11 cellular contexts compared by ENCODE assay signal in the genomic region with DNA sequence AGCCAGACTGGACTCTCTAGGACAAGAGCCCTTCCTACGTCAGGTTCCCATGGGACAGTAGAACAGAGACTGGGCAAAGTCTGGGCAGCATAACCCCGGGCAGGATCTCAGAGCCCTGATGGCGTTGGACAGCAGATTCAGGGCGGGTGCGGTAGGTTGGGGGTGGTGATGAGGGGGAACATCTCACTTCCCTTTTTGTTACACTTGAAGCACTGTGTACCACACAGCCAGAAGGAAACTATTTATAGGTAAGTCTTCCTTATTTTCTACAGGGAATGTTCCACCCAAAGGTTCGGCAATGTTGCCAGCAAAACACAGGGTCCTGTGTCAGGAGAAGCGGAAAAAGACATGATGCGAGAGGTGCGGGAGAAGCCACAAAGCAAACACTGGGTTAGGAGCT. TPM values are rescaled to one million over a fixed set of nuclear protein-coding genes. Genes with fewer than 3 reads are reported as not detected.
A peak's percentile ranks its signal among the peaks of the same experiment; 100 is the strongest.
DNase-seq lines count a peak whose midpoint lies in the region; ATAC-seq and TF ChIP-seq lines count a peak whose summit lies in the region.
"Had no signal": no experiment of that assay in that cellular context is flagged by ENCODE, and none has a peak within 500 bp of the region (broad histone marks: within the 10 kb centered on the region; RNA-seq: fewer than 3 reads in every experiment).

No MANE protein-coding gene starts in this region.

- ATAC-seq in GM21381 (IDR thresholded peaks at IDR 0.05; ENCODE audit: unreplicated experiment): peak; percentile 44
- ATAC-seq in HG03432 (IDR thresholded peaks at IDR 0.05; ENCODE audit: unreplicated experiment): peak; percentile 64
- no peak for ATAC-seq in activated T-cell treated with anti-CD3 and anti-CD28 coated beads, Interleukin-2, amount 50 U/mL, for 72 hours (replicated peaks in 1 of 2)
- ATAC-seq in left lobe of liver: no peak

- peaks cover 74% of the 10 kb centered on the region for H3K4me1 ChIP-seq in PC-9 (replicated peaks; ENCODE audit: insufficient read depth)
- H3K4me1 ChIP-seq: colonic mucosa had no signal

- no peaks in the 10 kb centered on the region for H4K20me1 ChIP-seq in PC-9 (ENCODE audit: insufficient read depth)

- no peak overlapping the region for H3K4me2 ChIP-seq in PC-9

- H3K9me3 Mint-ChIP-seq in activated T-cell treated with anti-CD3 and anti-CD28 coated beads, Interleukin-2, amount 50 U/mL, for 72 hours: no peaks in the 10 kb centered on the region

- no peaks in the 10 kb centered on the region for H3K9me3 ChIP-seq in PC-9 (ENCODE audit: insufficient read depth, low read depth)
- H3K9me3 ChIP-seq: colonic mucosa had no signal

- DNase-seq in CD1c-positive myeloid dendritic cell (ENCODE audit: extremely low spot score) (peak; percentile 58), dorsolateral prefrontal cortex (no peak), PC-9 (no peak), NCI-H524 treated with DMSO at 0.1 percent for 48 hours (lab: John Stamatoyannopoulos, UW) (no peak), left lobe of liver (ENCODE audit: low spot score) (no peak)
- DNase-seq in activated T-cell treated with anti-CD3 and anti-CD28 coated beads, Interleukin-2, amount 50 U/mL, for 72 hours: no peak
- DNase-seq: CD4-positive, CD25-positive, alpha-beta regulatory T cell; colonic mucosa had no signal

- H3K4me3 Mint-ChIP-seq in activated T-cell treated with anti-CD3 and anti-CD28 coated beads, Interleukin-2, amount 50 U/mL, for 72 hours: no peak overlapping the region
- H3K4me3 Mint-ChIP-seq: CD4-positive, CD25-positive, alpha-beta regulatory T cell had no signal

- BruUV-seq in PC-9 (replicated peaks; lab: Mats Ljungman, UMichigan): no TSS peak

- H3K4me1 Mint-ChIP-seq in activated T-cell treated with anti-CD3 and anti-CD28 coated beads, Interleukin-2, amount 50 U/mL, for 72 hours (ENCODE audit: low read depth): peaks cover 26% of the 10 kb centered on the region

- peaks cover 17% of the 10 kb centered on the region; the same call in 1 of the 2 replicates for H3K79me2 ChIP-seq in PC-9 (ENCODE audit: low read depth)

- no peaks in the 10 kb centered on the region for H3K36me3 ChIP-seq in PC-9 (ENCODE audit: low read depth)
- H3K36me3 ChIP-seq: colonic mucosa had no signal

- peak overlapping the region; percentile 32 to 91 (median 78) for H3K27ac ChIP-seq in dorsolateral prefrontal cortex
- H3K27ac ChIP-seq in PC-9: no peak overlapping the region
- H3K27ac ChIP-seq: colonic mucosa had no signal

- TF ChIP-seq CTCF in dorsolateral prefrontal cortex (IDR thresholded peaks at IDR 0.05 in 54 of 56, conservative IDR thresholded peaks at IDR 0.05 in 2 of 56; ENCODE audit: low read depth in 1 of 56, partially characterized antibody in 56 of 56) (no peak), PC-9 (conservative IDR thresholded peaks at IDR 0.05) (no peak)

- intact Hi-C loops in dorsolateral prefrontal cortex (cut with DNase I): loop anchor here in 1 of 2 donors (1.0 kb wide), 1 partner anchor 31 kb away; no protein-coding TSS in a partner anchor
- intact Hi-C loops in PC-9 (cut with micrococcal nuclease; ENCODE audit: unreplicated experiment): no loop called here

- POLR2A ChIA-PET in PC-9 (lab: Charles Lee; ENCODE audit: unreplicated experiment): no interaction called here

- H3K4me3 ChIP-seq in dorsolateral prefrontal cortex: peak overlapping the region in 27 of 59 donors; percentile 3 to 44 (median 16)
- H3K4me3 ChIP-seq in PC-9: no peak overlapping the region
- H3K4me3 ChIP-seq: colonic mucosa had no signal

- peaks cover 0 to 89% (median 21%) of the 10 kb centered on the region in 45 donors for H3K27me3 ChIP-seq in dorsolateral prefrontal cortex
- no peaks in the 10 kb centered on the region for H3K27me3 ChIP-seq in PC-9 (ENCODE audit: insufficient read depth, low read depth)

- no peaks in the 10 kb centered on the region for H3K27me3 Mint-ChIP-seq in activated T-cell treated with anti-CD3 and anti-CD28 coated beads, Interleukin-2, amount 50 U/mL, for 72 hours (ENCODE audit: low read depth)

- H3F3A ChIP-seq in PC-9 (ENCODE audit: insufficient read depth, low read depth): peaks cover 27% of the 10 kb centered on the region

- H3K36me3 Mint-ChIP-seq in activated T-cell treated with anti-CD3 and anti-CD28 coated beads, Interleukin-2, amount 50 U/mL, for 72 hours (ENCODE audit: insufficient read depth in 2 of 2): no peaks in the 10 kb centered on the region
- H3K36me3 Mint-ChIP-seq: CD4-positive, CD25-positive, alpha-beta regulatory T cell had no signal

- no peak overlapping the region for H2AFZ ChIP-seq in PC-9

- no peak overlapping the region for H3K27ac Mint-ChIP-seq in activated T-cell treated with anti-CD3 and anti-CD28 coated beads, Interleukin-2, amount 50 U/mL, for 72 hours

- no peaks in the 10 kb centered on the region for H3K9me2 ChIP-seq in PC-9 (ENCODE audit: insufficient read depth)

- CTCF ChIA-PET in PC-9 (lab: Charles Lee): interaction anchor here (0.5 kb wide), 1 partner anchor 46 kb away, joined by 3 read pairs; no protein-coding TSS in a partner anchor

RNA-seq across cellular contexts. Expression of a gene that starts 54.3 kb away (rescaled TPM):
- total RNA-seq in dorsolateral prefrontal cortex (100 to 1,000 TPM in 104 of 120 experiments, 10 to 100 TPM in 16; 72.2 to 218 (median 129) TPM), PC-9 (2021) (43.5 and 43.9 TPM in 2 replicates), left lobe of liver (139 TPM)
- total RNA-seq in activated T-cell treated with anti-CD3 and anti-CD28 coated beads, Interleukin-2, amount 50 U/mL, for 72 hours: 10 to 100 TPM; 79.1 to 88.1 TPM

RNA-seq across cellular contexts. Expression of a gene that starts 56.2 kb away (rescaled TPM):
- total RNA-seq in dorsolateral prefrontal cortex: 1 to 10 TPM in 1 of 120 experiments, under 1 TPM in 27, not detected in 92; 0.25 to 1.3 (median 0.47) TPM
- total RNA-seq in activated T-cell treated with anti-CD3 and anti-CD28 coated beads, Interleukin-2, amount 50 U/mL, for 72 hours: not detected
- total RNA-seq in PC-9 (2021): not detected in 2 replicates
- total RNA-seq in left lobe of liver: not detected
- total RNA-seq: CD4-positive, CD25-positive, alpha-beta regulatory T cell; colonic mucosa; subcutaneous adipose tissue had no signal

Comparison
In these comparisons a context has a peak if more than half of its experiments do, and no peak if none do; other contexts are left out.
1. ATAC-seq: peak in GM21381 (single experiment) and HG03432 (single experiment); none in activated T-cell treated with anti-CD3 and anti-CD28 coated beads, Interleukin-2, amount 50 U/mL, for 72 hours (0 of 2) and left lobe of liver (single experiment).